ENCODE assay signal across 24 cellular contexts in the genomic region with DNA sequence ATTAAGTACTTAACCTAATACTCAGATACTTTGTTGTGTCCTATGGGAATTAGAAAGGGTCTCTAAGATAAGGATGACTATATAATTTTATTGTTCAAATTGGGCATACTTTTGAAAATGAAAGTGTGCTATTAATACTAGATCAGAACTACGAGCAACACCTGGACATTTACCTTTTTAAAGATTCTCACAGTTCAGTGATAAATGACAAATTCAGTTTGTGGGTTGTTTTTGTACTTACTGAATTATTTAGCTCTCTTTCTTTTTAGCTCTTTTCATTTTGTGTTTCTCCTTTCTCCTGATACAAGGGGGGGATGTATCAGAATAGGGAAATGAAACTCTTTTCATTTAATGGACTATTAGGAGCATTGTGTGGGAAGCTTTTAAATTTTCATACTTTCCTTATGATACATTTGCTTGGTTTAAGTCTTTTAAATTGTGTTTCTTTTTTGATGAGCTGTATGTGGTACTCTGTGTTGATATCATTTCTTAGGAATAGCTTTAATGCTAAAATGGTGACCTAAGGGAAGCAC. TPM values are rescaled to one million over a fixed set of nuclear protein-coding genes. Genes with fewer than 3 reads are reported as not detected.
DNase-seq lines count a peak whose midpoint lies in the region; ATAC-seq, FAIRE-seq and TF ChIP-seq lines count a peak whose summit lies in the region.
"Had no signal": no experiment of that assay in that cellular context is flagged by ENCODE, and none has a peak within 500 bp of the region (broad histone marks: within the 10 kb centered on the region; RNA-seq: fewer than 3 reads in every experiment).

No MANE protein-coding gene starts in this region.

- peak overlapping the region; percentile 44 for H3K4me3 ChIP-seq in DOHH2 (ENCODE audit: low read length)
- no peak overlapping the region for H3K4me3 ChIP-seq in left lung
- H3K4me3 ChIP-seq: ascending aorta, esophagus muscularis mucosa, pancreas, PC-9, right lobe of liver had no signal

- H3K9me3 ChIP-seq in DOHH2 (ENCODE audit: control insufficient read depth, insufficient read depth, low read length) = no peaks in the 10 kb centered on the region
- H3K9me3 ChIP-seq in left lung = no peaks in the 10 kb centered on the region
- H3K9me3 ChIP-seq: ascending aorta, esophagus muscularis mucosa, pancreas, right lobe of liver had no signal

- no peak for TF ChIP-seq CTCF in DOHH2 (IDR thresholded peaks at IDR 0.05; ENCODE audit: low read depth, low read length, poor library complexity, severe bottlenecking)
- TF ChIP-seq CTCF in left lung (IDR thresholded peaks at IDR 0.05) = no peak

- H3K4me1 ChIP-seq in DOHH2 (ENCODE audit: control insufficient read depth, low read length) (peaks cover 94% of the 10 kb centered on the region), left lung (peaks cover 0 to 12% of the 10 kb centered on the region in 2 donors)
- H3K4me1 ChIP-seq: ascending aorta had no signal

- peak; percentile 57 for FAIRE-seq in colon (lab: Jason Lieb, UNC)
- FAIRE-seq: pancreas had no signal

- H3K27ac ChIP-seq in DOHH2 (ENCODE audit: low read depth, low read length) = peak overlapping the region; percentile 95
- no peak overlapping the region for H3K27ac ChIP-seq in left lung
- H3K27ac ChIP-seq: ascending aorta, esophagus muscularis mucosa, pancreas, PC-9, right lobe of liver had no signal

- ATAC-seq in GM18867 (IDR thresholded peaks at IDR 0.05; ENCODE audit: unreplicated experiment) (peak; percentile 39), HG03432 (IDR thresholded peaks at IDR 0.05; ENCODE audit: unreplicated experiment) (peak; percentile 34), left lung (no peak), HG02759 (IDR thresholded peaks at IDR 0.05; ENCODE audit: unreplicated experiment) (no peak)
- ATAC-seq: natural killer cell treated with Interleukin-12 subunit alpha and Interleukin-12 subunit beta and Interleukin-15 and Interleukin-18, amount 100 ng/mL, for 72 hours; pancreas; right lobe of liver had no signal

- H4K20me1 ChIP-seq in DOHH2 (ENCODE audit: control insufficient read depth, insufficient read depth, low read depth, low read length) = no peaks in the 10 kb centered on the region

- no peaks in the 10 kb centered on the region for H3K9me2 ChIP-seq in DOHH2 (replicated peaks; ENCODE audit: control insufficient read depth, low read length)

- H3K4me2 ChIP-seq in DOHH2 (ENCODE audit: low read length) = peak overlapping the region; percentile 74
- H3K4me2 ChIP-seq: PC-9 had no signal

- peaks cover 79% of the 10 kb centered on the region for H3K36me3 ChIP-seq in DOHH2 (ENCODE audit: control insufficient read depth, low read length)
- H3K36me3 ChIP-seq in left lung = peaks cover 0 to 17% of the 10 kb centered on the region in 2 donors

- peaks cover 60% of the 10 kb centered on the region for H3F3A ChIP-seq in DOHH2 (ENCODE audit: control insufficient read depth, insufficient read depth)

- no peaks in the 10 kb centered on the region for H3K27me3 ChIP-seq in DOHH2 (ENCODE audit: control insufficient read depth, low read length)
- no peaks in the 10 kb centered on the region for H3K27me3 ChIP-seq in left lung
- H3K27me3 ChIP-seq: ascending aorta, esophagus muscularis mucosa, pancreas, right lobe of liver had no signal

- no peak for DNase-seq in left lung
- no peak for DNase-seq in NCI-H524 treated with DMSO at 0.1 percent for 48 hours (lab: John Stamatoyannopoulos, UW)
- DNase-seq in cerebellar nuclear complex (lab: John Stamatoyannopoulos, UW) = no peak
- DNase-seq: activated CD4-positive, alpha-beta T cell treated with anti-CD3 and anti-CD28 coated beads, Interleukin-2, amount 50 U/mL, for 48 hours; activated naive CD4-positive, alpha-beta T cell treated with anti-CD3 and anti-CD28 coated beads, Interleukin-2, amount 50 U/mL, for 16 hours; COR-L47; effector CD8-positive, alpha-beta T cell; GOT3; mesenchymal stem cell; NCI-H146; NCI-H2171; pancreas; PC-9; right lobe of liver; stimulated activated CD4-positive, alpha-beta T cell treated with anti-CD3 and anti-CD28 coated beads, Interleukin-15, amount 100 ng/mL, for 24 hours; substantia nigra had no signal

- intact Hi-C loops in left lung (cut with DNase I) = no loop called here

- peaks cover 92% of the 10 kb centered on the region for H3K79me2 ChIP-seq in DOHH2 (ENCODE audit: control insufficient read depth, low read length)

RNA-seq across cellular contexts. Expression of a gene that starts 47.5 kb away (rescaled TPM):
- total RNA-seq in left lung = 10 to 100 TPM; 44.5 to 46.0 TPM

Comparison
In these comparisons a context has a peak if more than half of its experiments do, and no peak if none do; other contexts are left out.
1. ATAC-seq: peak in GM18867 (single experiment) and HG03432 (single experiment); none in left lung (single experiment) and HG02759 (single experiment).